In the genomic region with DNA sequence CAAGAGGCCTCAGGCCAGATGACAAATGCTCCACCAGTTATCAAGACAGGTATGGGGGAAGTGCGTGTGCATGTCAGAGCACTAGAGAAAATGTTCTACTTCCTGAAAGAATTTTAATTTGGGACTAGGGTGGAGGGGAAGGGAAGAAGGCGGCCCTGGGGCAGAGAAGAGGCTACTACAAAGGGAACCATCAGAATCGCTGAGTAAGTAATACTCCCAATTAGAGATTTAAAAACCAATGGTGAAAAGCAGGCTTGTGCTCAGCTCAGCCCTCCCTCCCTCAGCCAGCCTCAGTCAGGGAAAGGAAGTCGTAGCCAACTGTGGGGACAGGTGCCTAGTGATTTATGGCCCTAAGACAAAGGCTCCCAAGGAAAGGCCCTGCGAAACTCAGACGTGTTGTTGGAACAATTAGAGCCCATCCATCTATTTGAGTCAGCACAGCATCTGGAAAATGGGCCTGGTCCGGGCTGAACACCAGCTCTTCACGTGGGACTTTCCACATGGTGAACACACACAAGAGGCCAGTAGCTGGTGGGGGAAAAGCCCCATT, we compare ENCODE assay signal across 3 cellular contexts.
TF ChIP-seq lines count a peak whose summit lies in the region.

No MANE protein-coding gene starts in this region.

TF ChIP-seq in A549, 52 proteins besides CTCF, POLR2A, EP300 and RAD21:
- TF ChIP-seq MAFK (IDR thresholded peaks at IDR 0.05; ENCODE audit: partially characterized antibody) (peak; percentile 47), JUNB (IDR thresholded peaks at IDR 0.05) (no peak)

TF ChIP-seq in K562, 482 proteins besides CTCF, POLR2A, EP300 and RAD21 (continues in another document):
- no peak for TF ChIP-seq POLR2AphosphoS2 (IDR thresholded peaks at IDR 0.05; ENCODE audit: low read length)
- TF ChIP-seq, protein P1, sequence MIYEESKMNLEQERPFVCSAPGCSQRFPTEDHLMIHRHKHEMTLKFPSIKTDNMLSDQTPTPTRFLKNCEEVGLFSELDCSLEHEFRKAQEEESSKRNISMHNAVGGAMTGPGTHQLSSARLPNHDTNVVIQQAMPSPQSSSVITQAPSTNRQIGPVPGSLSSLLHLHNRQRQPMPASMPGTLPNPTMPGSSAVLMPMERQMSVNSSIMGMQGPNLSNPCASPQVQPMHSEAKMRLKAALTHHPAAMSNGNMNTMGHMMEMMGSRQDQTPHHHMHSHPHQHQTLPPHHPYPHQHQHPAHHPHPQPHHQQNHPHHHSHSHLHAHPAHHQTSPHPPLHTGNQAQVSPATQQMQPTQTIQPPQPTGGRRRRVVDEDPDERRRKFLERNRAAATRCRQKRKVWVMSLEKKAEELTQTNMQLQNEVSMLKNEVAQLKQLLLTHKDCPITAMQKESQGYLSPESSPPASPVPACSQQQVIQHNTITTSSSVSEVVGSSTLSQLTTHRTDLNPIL (CRISPR knock-in tag; IDR thresholded peaks at IDR 0.05) = no peak
- TF ChIP-seq, protein P2, sequence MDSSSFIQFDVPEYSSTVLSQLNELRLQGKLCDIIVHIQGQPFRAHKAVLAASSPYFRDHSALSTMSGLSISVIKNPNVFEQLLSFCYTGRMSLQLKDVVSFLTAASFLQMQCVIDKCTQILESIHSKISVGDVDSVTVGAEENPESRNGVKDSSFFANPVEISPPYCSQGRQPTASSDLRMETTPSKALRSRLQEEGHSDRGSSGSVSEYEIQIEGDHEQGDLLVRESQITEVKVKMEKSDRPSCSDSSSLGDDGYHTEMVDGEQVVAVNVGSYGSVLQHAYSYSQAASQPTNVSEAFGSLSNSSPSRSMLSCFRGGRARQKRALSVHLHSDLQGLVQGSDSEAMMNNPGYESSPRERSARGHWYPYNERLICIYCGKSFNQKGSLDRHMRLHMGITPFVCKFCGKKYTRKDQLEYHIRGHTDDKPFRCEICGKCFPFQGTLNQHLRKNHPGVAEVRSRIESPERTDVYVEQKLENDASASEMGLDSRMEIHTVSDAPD (CRISPR knock-in tag; IDR thresholded peaks at IDR 0.05) = no peak
- TF ChIP-seq PCBP2 (IDR thresholded peaks at IDR 0.05; ENCODE audit: low read depth, low read length, poor library complexity, severe bottlenecking) = no peak
- TF ChIP-seq MEIS2 (IDR thresholded peaks at IDR 0.05; ENCODE audit: partially characterized antibody) = peak; percentile 37
- TF ChIP-seq, protein P3, sequence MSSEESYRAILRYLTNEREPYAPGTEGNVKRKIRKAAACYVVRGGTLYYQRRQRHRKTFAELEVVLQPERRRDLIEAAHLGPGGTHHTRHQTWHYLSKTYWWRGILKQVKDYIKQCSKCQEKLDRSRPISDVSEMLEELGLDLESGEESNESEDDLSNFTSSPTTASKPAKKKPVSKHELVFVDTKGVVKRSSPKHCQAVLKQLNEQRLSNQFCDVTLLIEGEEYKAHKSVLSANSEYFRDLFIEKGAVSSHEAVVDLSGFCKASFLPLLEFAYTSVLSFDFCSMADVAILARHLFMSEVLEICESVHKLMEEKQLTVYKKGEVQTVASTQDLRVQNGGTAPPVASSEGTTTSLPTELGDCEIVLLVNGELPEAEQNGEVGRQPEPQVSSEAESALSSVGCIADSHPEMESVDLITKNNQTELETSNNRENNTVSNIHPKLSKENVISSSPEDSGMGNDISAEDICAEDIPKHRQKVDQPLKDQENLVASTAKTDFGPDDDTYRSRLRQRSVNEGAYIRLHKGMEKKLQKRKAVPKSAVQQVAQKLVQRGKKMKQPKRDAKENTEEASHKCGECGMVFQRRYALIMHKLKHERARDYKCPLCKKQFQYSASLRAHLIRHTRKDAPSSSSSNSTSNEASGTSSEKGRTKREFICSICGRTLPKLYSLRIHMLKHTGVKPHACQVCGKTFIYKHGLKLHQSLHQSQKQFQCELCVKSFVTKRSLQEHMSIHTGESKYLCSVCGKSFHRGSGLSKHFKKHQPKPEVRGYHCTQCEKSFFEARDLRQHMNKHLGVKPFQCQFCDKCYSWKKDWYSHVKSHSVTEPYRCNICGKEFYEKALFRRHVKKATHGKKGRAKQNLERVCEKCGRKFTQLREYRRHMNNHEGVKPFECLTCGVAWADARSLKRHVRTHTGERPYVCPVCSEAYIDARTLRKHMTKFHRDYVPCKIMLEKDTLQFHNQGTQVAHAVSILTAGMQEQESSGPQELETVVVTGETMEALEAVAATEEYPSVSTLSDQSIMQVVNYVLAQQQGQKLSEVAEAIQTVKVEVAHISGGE (CRISPR knock-in tag; IDR thresholded peaks at IDR 0.05) = no peak
- TF ChIP-seq MYBL2 (IDR thresholded peaks at IDR 0.05; ENCODE audit: low read depth) = no peak
- no peak for TF ChIP-seq MYBL2 (CRISPR knock-in tag; IDR thresholded peaks at IDR 0.05; ENCODE audit: borderline replicate concordance)
- TF ChIP-seq, protein P4, sequence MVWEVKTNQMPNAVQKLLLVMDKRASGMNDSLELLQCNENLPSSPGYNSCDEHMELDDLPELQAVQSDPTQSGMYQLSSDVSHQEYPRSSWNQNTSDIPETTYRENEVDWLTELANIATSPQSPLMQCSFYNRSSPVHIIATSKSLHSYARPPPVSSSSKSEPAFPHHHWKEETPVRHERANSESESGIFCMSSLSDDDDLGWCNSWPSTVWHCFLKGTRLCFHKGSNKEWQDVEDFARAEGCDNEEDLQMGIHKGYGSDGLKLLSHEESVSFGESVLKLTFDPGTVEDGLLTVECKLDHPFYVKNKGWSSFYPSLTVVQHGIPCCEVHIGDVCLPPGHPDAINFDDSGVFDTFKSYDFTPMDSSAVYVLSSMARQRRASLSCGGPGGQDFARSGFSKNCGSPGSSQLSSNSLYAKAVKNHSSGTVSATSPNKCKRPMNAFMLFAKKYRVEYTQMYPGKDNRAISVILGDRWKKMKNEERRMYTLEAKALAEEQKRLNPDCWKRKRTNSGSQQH (CRISPR knock-in tag; IDR thresholded peaks at IDR 0.05) = no peak
- TF ChIP-seq YBX1 (IDR thresholded peaks at IDR 0.05) = no peak
- TF ChIP-seq SMARCE1 (IDR thresholded peaks at IDR 0.05) = no peak
- no peak for TF ChIP-seq HMG20A (CRISPR knock-in tag; conservative IDR thresholded peaks at IDR 0.05)
- TF ChIP-seq, protein P5, sequence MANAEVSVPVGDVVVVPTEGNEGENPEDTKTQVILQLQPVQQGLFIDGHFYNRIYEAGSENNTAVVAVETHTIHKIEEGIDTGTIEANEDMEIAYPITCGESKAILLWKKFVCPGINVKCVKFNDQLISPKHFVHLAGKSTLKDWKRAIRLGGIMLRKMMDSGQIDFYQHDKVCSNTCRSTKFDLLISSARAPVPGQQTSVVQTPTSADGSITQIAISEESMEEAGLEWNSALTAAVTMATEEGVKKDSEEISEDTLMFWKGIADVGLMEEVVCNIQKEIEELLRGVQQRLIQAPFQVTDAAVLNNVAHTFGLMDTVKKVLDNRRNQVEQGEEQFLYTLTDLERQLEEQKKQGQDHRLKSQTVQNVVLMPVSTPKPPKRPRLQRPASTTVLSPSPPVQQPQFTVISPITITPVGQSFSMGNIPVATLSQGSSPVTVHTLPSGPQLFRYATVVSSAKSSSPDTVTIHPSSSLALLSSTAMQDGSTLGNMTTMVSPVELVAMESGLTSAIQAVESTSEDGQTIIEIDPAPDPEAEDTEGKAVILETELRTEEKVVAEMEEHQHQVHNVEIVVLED (CRISPR knock-in tag; IDR thresholded peaks at IDR 0.05) = no peak
- no peak for TF ChIP-seq TGIF2 (CRISPR knock-in tag; IDR thresholded peaks at IDR 0.05)
- TF ChIP-seq, protein P6, sequence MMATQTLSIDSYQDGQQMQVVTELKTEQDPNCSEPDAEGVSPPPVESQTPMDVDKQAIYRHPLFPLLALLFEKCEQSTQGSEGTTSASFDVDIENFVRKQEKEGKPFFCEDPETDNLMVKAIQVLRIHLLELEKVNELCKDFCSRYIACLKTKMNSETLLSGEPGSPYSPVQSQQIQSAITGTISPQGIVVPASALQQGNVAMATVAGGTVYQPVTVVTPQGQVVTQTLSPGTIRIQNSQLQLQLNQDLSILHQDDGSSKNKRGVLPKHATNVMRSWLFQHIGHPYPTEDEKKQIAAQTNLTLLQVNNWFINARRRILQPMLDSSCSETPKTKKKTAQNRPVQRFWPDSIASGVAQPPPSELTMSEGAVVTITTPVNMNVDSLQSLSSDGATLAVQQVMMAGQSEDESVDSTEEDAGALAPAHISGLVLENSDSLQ (IDR thresholded peaks at IDR 0.05) = peak; percentile 54
- no peak for TF ChIP-seq PURB (CRISPR knock-in tag; IDR thresholded peaks at IDR 0.05; ENCODE audit: low read depth)

TF ChIP-seq in HepG2, 621 proteins besides CTCF, POLR2A, EP300 and RAD21:
- peak; percentile 52 for TF ChIP-seq ZNF629 (CRISPR knock-in tag; conservative IDR thresholded peaks at IDR 0.05)
- no peak for TF ChIP-seq IKZF1 (IDR thresholded peaks at IDR 0.05)
- TF ChIP-seq MAFK (conservative IDR thresholded peaks at IDR 0.05 in 1 of 2, IDR thresholded peaks at IDR 0.05 in 1 of 2; ENCODE audit: low read length in 2 of 2) = peak; percentile 78 to 91
- TF ChIP-seq CCDC6 (CRISPR knock-in tag; IDR thresholded peaks at IDR 0.05) = no peak
- TF ChIP-seq PCBP2 (optimal IDR thresholded peaks at IDR 0.05; ENCODE audit: low read depth, low read length, poor library complexity, severe bottlenecking) = no peak
- TF ChIP-seq MAFF (IDR thresholded peaks at IDR 0.05; ENCODE audit: low read depth, low read length) = peak; percentile 81
- TF ChIP-seq, protein P7, sequence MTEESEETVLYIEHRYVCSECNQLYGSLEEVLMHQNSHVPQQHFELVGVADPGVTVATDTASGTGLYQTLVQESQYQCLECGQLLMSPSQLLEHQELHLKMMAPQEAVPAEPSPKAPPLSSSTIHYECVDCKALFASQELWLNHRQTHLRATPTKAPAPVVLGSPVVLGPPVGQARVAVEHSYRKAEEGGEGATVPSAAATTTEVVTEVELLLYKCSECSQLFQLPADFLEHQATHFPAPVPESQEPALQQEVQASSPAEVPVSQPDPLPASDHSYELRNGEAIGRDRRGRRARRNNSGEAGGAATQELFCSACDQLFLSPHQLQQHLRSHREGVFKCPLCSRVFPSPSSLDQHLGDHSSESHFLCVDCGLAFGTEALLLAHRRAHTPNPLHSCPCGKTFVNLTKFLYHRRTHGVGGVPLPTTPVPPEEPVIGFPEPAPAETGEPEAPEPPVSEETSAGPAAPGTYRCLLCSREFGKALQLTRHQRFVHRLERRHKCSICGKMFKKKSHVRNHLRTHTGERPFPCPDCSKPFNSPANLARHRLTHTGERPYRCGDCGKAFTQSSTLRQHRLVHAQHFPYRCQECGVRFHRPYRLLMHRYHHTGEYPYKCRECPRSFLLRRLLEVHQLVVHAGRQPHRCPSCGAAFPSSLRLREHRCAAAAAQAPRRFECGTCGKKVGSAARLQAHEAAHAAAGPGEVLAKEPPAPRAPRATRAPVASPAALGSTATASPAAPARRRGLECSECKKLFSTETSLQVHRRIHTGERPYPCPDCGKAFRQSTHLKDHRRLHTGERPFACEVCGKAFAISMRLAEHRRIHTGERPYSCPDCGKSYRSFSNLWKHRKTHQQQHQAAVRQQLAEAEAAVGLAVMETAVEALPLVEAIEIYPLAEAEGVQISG (CRISPR knock-in tag; IDR thresholded peaks at IDR 0.05) = no peak
